12 cellular contexts compared by ENCODE assay signal in the genomic region with DNA sequence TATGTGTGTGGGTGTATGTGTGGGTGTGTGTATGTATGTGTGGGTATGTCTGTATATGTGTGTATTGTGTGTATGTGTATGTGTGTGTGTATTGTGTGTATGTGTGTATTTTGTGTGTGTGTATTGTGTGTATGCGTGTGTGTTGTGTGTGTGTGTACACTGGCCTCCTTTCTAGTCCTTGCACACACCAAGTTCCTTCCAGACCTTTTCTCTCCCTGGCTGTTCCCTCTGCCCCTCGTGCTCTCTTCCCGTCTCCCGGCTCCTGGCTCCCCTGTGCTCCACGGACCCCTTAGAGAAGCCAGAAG. TPM values are rescaled to one million over a fixed set of nuclear protein-coding genes. Genes with fewer than 3 reads are reported as not detected.
DNase-seq lines count a peak whose midpoint lies in the region; FAIRE-seq and TF ChIP-seq lines count a peak whose summit lies in the region.
"Had no signal": no experiment of that assay in that cellular context is flagged by ENCODE, and none has a peak within 500 bp of the region (broad histone marks: within the 10 kb centered on the region; RNA-seq: fewer than 3 reads in every experiment).

No MANE protein-coding gene starts in this region.

- POLR2A ChIA-PET in CD8-positive, alpha-beta memory T cell (lab: Charles Lee): no interaction called here
- POLR2A ChIA-PET in OCI-LY7 (lab: Charles Lee): no interaction called here

- no peak overlapping the region for H3K27ac ChIP-seq in CD8-positive, alpha-beta memory T cell (ENCODE audit: low read depth, low read length)
- no peak overlapping the region for H3K27ac ChIP-seq in OCI-LY7 (ENCODE audit: low read depth, low read length, poor library complexity, severe bottlenecking)
- H3K27ac ChIP-seq: pancreas had no signal

- no peak overlapping the region for H3K4me2 ChIP-seq in OCI-LY7 (ENCODE audit: low read length)

- intact Hi-C loops in OCI-LY7 (cut with micrococcal nuclease; ENCODE audit: unreplicated experiment): no loop called here

- FAIRE-seq in GM12892 (lab: Jason Lieb, UNC): no peak
- FAIRE-seq: pancreas had no signal

- CTCF ChIA-PET in CD8-positive, alpha-beta memory T cell (lab: Charles Lee): no interaction called here
- CTCF ChIA-PET in OCI-LY7 (lab: Charles Lee; ENCODE audit: unreplicated experiment): no interaction called here
- CTCF ChIA-PET in activated naive CD4-positive, alpha-beta T cell treated with anti-CD3 and anti-CD28 coated beads, Interleukin-2, amount 10 ng/mL, durations not matched to agents 7 days and 5 days (lab: Charles Lee): interaction anchor here (0.9 to 1.5 kb wide), 2 partner anchors 65 to 78 kb away, joined by 5 read pairs; no protein-coding TSS in a partner anchor

- H3K4me3 ChIP-seq in CD8-positive, alpha-beta memory T cell (ENCODE audit: low read length): peak overlapping the region; percentile 28
- no peak overlapping the region for H3K4me3 ChIP-seq in OCI-LY7 (ENCODE audit: low read depth, low read length, poor library complexity, severe bottlenecking)
- H3K4me3 ChIP-seq: pancreas had no signal

- H3K27ac Mint-ChIP-seq in CD8-positive, alpha-beta memory T cell: peak overlapping the region in 1 of 8 donors; percentile 4
- H3K27ac Mint-ChIP-seq in endothelial cell (ENCODE audit: unreplicated experiment) (peak overlapping the region; percentile 81), neural crest cell (ENCODE audit: unreplicated experiment) (no peak overlapping the region)
- no peak overlapping the region for H3K27ac Mint-ChIP-seq in activated naive CD4-positive, alpha-beta T cell treated with anti-CD3 and anti-CD28 coated beads, Interleukin-2, amount 10 ng/mL, durations not matched to agents 7 days and 5 days
- H3K27ac Mint-ChIP-seq: stimulated activated naive B cell treated with anti-CD40 and anti-IgM and Interleukin-4, amounts not matched to agents 10 μg/mL and 1 μg/mL and 100 μg/mL, for 72 hours had no signal

- peaks cover 10% of the 10 kb centered on the region for H3K27me3 ChIP-seq in CD8-positive, alpha-beta memory T cell (ENCODE audit: insufficient read depth, low read length, poor library complexity, severe bottlenecking)
- H3K27me3 ChIP-seq: pancreas had no signal

- peak overlapping the region; percentile 51; the same call in 1 of the 2 replicates for H2AFZ ChIP-seq in OCI-LY7 (ENCODE audit: low read length)

- peaks cover 7% of the 10 kb centered on the region for H3K4me1 ChIP-seq in CD8-positive, alpha-beta memory T cell (ENCODE audit: insufficient read depth, low read length)
- H3K4me1 ChIP-seq in OCI-LY7 (ENCODE audit: insufficient read depth, low read length, poor library complexity, severe bottlenecking): peaks cover 9% of the 10 kb centered on the region
- H3K4me1 ChIP-seq: pancreas had no signal

- no peaks in the 10 kb centered on the region for H3K36me3 ChIP-seq in CD8-positive, alpha-beta memory T cell (ENCODE audit: insufficient read depth, low read length)
- no peaks in the 10 kb centered on the region for H3K36me3 ChIP-seq in OCI-LY7 (ENCODE audit: insufficient read depth, low read length)
- H3K36me3 ChIP-seq: HAP-1, pancreas had no signal

- no peak for TF ChIP-seq CTCF in OCI-LY7 (conservative IDR thresholded peaks at IDR 0.05; ENCODE audit: low read length)
- no peak for TF ChIP-seq CTCF in endothelial cell (IDR thresholded peaks at IDR 0.05; ENCODE audit: unreplicated experiment)
- no peak for TF ChIP-seq CTCF in neural crest cell (conservative IDR thresholded peaks at IDR 0.05)

- BruUV-seq in OCI-LY7 (replicated peaks; lab: Mats Ljungman, UMichigan): no TSS peak

- no peak for TF ChIP-seq POLR2A in GM12892 (IDR thresholded peaks at IDR 0.05; ENCODE audit: low read depth, low read length)

- no peaks in the 10 kb centered on the region for H3K9me2 ChIP-seq in OCI-LY7 (ENCODE audit: insufficient read depth, low read length)

- H3K36me3 Mint-ChIP-seq in CD8-positive, alpha-beta memory T cell: no peaks in the 10 kb centered on the region
- H3K36me3 Mint-ChIP-seq in endothelial cell (ENCODE audit: low read depth, unreplicated experiment): no peaks in the 10 kb centered on the region
- H3K36me3 Mint-ChIP-seq in neural crest cell (ENCODE audit: low read depth): no peaks in the 10 kb centered on the region
- H3K36me3 Mint-ChIP-seq in activated naive CD4-positive, alpha-beta T cell treated with anti-CD3 and anti-CD28 coated beads, Interleukin-2, amount 10 ng/mL, durations not matched to agents 7 days and 5 days: no peaks in the 10 kb centered on the region
- H3K36me3 Mint-ChIP-seq: stimulated activated naive B cell treated with anti-CD40 and anti-IgM and Interleukin-4, amounts not matched to agents 10 μg/mL and 1 μg/mL and 100 μg/mL, for 72 hours had no signal

- H4K20me1 ChIP-seq in OCI-LY7 (ENCODE audit: insufficient read depth, low read length): no peaks in the 10 kb centered on the region

- H3K27me3 Mint-ChIP-seq in CD8-positive, alpha-beta memory T cell: peaks cover 12 to 48% of the 10 kb centered on the region in 2 donors
- H3K27me3 Mint-ChIP-seq in endothelial cell (ENCODE audit: unreplicated experiment) (peaks cover 17% of the 10 kb centered on the region), neural crest cell (ENCODE audit: low read depth) (peaks cover 5% of the 10 kb centered on the region)
- H3K27me3 Mint-ChIP-seq in activated naive CD4-positive, alpha-beta T cell treated with anti-CD3 and anti-CD28 coated beads, Interleukin-2, amount 10 ng/mL, durations not matched to agents 7 days and 5 days: peaks cover 86% of the 10 kb centered on the region

- H3K9me3 Mint-ChIP-seq in CD8-positive, alpha-beta memory T cell: no peaks in the 10 kb centered on the region
- H3K9me3 Mint-ChIP-seq in endothelial cell (ENCODE audit: unreplicated experiment): no peaks in the 10 kb centered on the region
- H3K9me3 Mint-ChIP-seq in neural crest cell: no peaks in the 10 kb centered on the region
- H3K9me3 Mint-ChIP-seq in activated naive CD4-positive, alpha-beta T cell treated with anti-CD3 and anti-CD28 coated beads, Interleukin-2, amount 10 ng/mL, durations not matched to agents 7 days and 5 days: no peaks in the 10 kb centered on the region
- H3K9me3 Mint-ChIP-seq: stimulated activated naive B cell treated with anti-CD40 and anti-IgM and Interleukin-4, amounts not matched to agents 10 μg/mL and 1 μg/mL and 100 μg/mL, for 72 hours had no signal

- no peaks in the 10 kb centered on the region for H3K79me2 ChIP-seq in OCI-LY7 (ENCODE audit: insufficient read depth, low read depth, low read length)

- H3K4me1 Mint-ChIP-seq in CD8-positive, alpha-beta memory T cell: peaks cover 9 to 15% (median 15%) of the 10 kb centered on the region in 3 donors
- H3K4me1 Mint-ChIP-seq in endothelial cell (ENCODE audit: unreplicated experiment) (peaks cover 35% of the 10 kb centered on the region), neural crest cell (peaks cover 75% of the 10 kb centered on the region)
- H3K4me1 Mint-ChIP-seq in activated naive CD4-positive, alpha-beta T cell treated with anti-CD3 and anti-CD28 coated beads, Interleukin-2, amount 10 ng/mL, durations not matched to agents 7 days and 5 days: peaks cover 18% of the 10 kb centered on the region

- H3K4me3 Mint-ChIP-seq in CD8-positive, alpha-beta memory T cell: peak overlapping the region in 5 of 7 donors; percentile 12 to 77 (median 54)
- H3K4me3 Mint-ChIP-seq in endothelial cell (ENCODE audit: unreplicated experiment) (peak overlapping the region; percentile 85), neural crest cell (peak overlapping the region; percentile 89)
- H3K4me3 Mint-ChIP-seq in activated naive CD4-positive, alpha-beta T cell treated with anti-CD3 and anti-CD28 coated beads, Interleukin-2, amount 10 ng/mL, durations not matched to agents 7 days and 5 days: no peak overlapping the region

- no peaks in the 10 kb centered on the region for H3K9me3 ChIP-seq in CD8-positive, alpha-beta memory T cell (ENCODE audit: low read length)
- no peaks in the 10 kb centered on the region for H3K9me3 ChIP-seq in OCI-LY7 (ENCODE audit: low read length)
- H3K9me3 ChIP-seq: HAP-1, pancreas had no signal

- DNase-seq in CD8-positive, alpha-beta memory T cell: no peak
- DNase-seq in OCI-LY7 (ENCODE audit: low spot score) (no peak), endothelial cell (ENCODE audit: low spot score) (no peak), neural crest cell (ENCODE audit: low read depth, low spot score) (no peak), GM12892 (ENCODE audit: insufficient read length) (no peak), NCI-H187 treated with DMSO at 0.1 percent for 48 hours (lab: John Stamatoyannopoulos, UW) (no peak)
- DNase-seq in activated effector memory CD4-positive, alpha-beta T cell treated with anti-CD3 and anti-CD28 coated beads, Interleukin-2, amount 50 U/mL, for 16 hours: no peak
- no peak for DNase-seq in activated naive CD4-positive, alpha-beta T cell treated with anti-CD3 and anti-CD28 coated beads, Interleukin-2, amount 10 ng/mL, durations not matched to agents 7 days and 5 days
- DNase-seq: left ventricle myocardium superior; stimulated activated naive B cell treated with anti-CD40 and anti-IgM and Interleukin-4, amounts not matched to agents 10 μg/mL and 1 μg/mL and 100 μg/mL, for 72 hours had no signal

RNA-seq across cellular contexts. Expression of a gene that starts 11.4 kb away (rescaled TPM):
- total RNA-seq in CD8-positive, alpha-beta memory T cell: not detected
- not detected for polyA plus RNA-seq in CD8-positive, alpha-beta memory T cell
- total RNA-seq in OCI-LY7 (2014; rRNA removed; shearing (Covaris generic)): not detected in 2 replicates
- total RNA-seq in OCI-LY7 (2022) (0.17 TPM in 1 of 2 replicates, not detected in the other), endothelial cell (ENCODE audit: unreplicated experiment) (1.6 TPM), neural crest cell (7.3 and 9.3 TPM in 2 replicates)
- polyA plus RNA-seq in GM12892 (2012; ENCODE audit: missing spikeins): 0.30 TPM
